29 cellular contexts compared by ENCODE assay signal in the genomic region with DNA sequence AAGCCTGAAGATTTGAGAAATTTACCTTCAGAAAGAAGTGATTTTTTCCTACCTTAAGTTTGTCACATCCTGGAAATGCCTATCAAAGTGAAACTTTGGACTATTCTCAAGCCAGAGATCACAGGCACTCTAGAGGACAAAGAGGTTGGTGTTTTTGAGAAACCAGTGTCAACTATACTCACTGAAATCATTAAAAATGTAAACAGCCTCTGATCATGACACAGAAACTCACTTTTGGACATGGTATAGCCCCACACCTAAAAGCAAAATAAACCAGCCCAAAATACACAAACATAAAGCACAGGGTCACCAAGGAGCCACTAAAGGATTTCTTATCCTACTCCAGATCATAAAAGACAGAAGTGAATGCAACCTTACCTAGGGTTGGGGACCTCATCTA.
"Had no signal": no experiment of that assay in that cellular context is flagged by ENCODE, and none has a peak within 500 bp of the region (broad histone marks: within the 10 kb centered on the region; RNA-seq: fewer than 3 reads in every experiment).

No MANE protein-coding gene starts in this region.

- H3K27ac Mint-ChIP-seq: stimulated activated effector memory CD8-positive, alpha-beta T cell treated with anti-CD3 and anti-CD28 coated beads, Interleukin-12 subunit alpha, Interleukin-12 subunit beta, amount 100 ng/mL, for 72 hours; stimulated activated memory B cell treated with anti-CD40 and anti-IgM and Interleukin-4, amounts not matched to agents 10 μg/mL and 1 μg/mL and 100 μg/mL, for 72 hours; stimulated activated naive B cell treated with anti-CD40 and anti-IgM and Interleukin-4, amounts not matched to agents 10 μg/mL and 1 μg/mL and 100 μg/mL, for 72 hours; stimulated activated naive CD8-positive, alpha-beta T cell treated with anti-CD3 and anti-CD28 coated beads, Interleukin-15, Interleukin-2, amounts not matched to agents 100 ng/mL and 50 ng/mL, for 24 hours; type B pancreatic cell had no signal

- H3K4me3 ChIP-seq: stomach, suprapubic skin, testis, thoracic aorta, thyroid gland, tibial artery, tibial nerve, transverse colon, upper lobe of left lung, upper lobe of right lung, uterus, vagina had no signal

- H3K27me3 ChIP-seq: stomach, suprapubic skin, testis, thyroid gland, tibial artery, tibial nerve, transverse colon, upper lobe of left lung, upper lobe of right lung, uterus, vagina had no signal

- H3K9me3 Mint-ChIP-seq: stimulated activated effector memory CD8-positive, alpha-beta T cell treated with anti-CD3 and anti-CD28 coated beads, Interleukin-12 subunit alpha, Interleukin-12 subunit beta, amount 100 ng/mL, for 72 hours; stimulated activated naive CD8-positive, alpha-beta T cell treated with anti-CD3 and anti-CD28 coated beads, Interleukin-15, amount 100 ng/mL, for 72 hours; stimulated activated naive CD8-positive, alpha-beta T cell treated with anti-CD3 and anti-CD28 coated beads, Interleukin-15, Interleukin-2, amounts not matched to agents 100 ng/mL and 50 ng/mL, for 24 hours; type B pancreatic cell had no signal

- H3K9me3 ChIP-seq: stomach, suprapubic skin, testis, thoracic aorta, thyroid gland, tibial artery, tibial nerve, transverse colon, upper lobe of left lung, upper lobe of right lung, uterus, vagina had no signal

- DNase-seq: stimulated activated CD4-positive, alpha-beta T cell treated with anti-CD3 and anti-CD28 coated beads, Interleukin-2, amount 100 ng/mL, for 48 hours; stimulated activated CD4-positive, alpha-beta T cell treated with anti-CD3 and anti-CD28 coated beads, Interleukin-4, amount 100 ng/mL, for 1 hour; stimulated activated CD4-positive, alpha-beta T cell treated with anti-CD3 and anti-CD28 coated beads, Interleukin-4, amount 100 ng/mL, for 24 hours; stimulated activated CD4-positive, alpha-beta T cell treated with anti-CD3 and anti-CD28 coated beads, Interleukin-4, amount 100 ng/mL, for 4 hours; stimulated activated CD8-positive, alpha-beta memory T cell treated with anti-CD3 and anti-CD28 coated beads, Interleukin-4, amount 100 ng/mL, for 48 hours; stimulated activated naive B cell treated with anti-CD40 and anti-IgM and Interleukin-4, amounts not matched to agents 10 μg/mL and 1 μg/mL and 100 μg/mL, for 72 hours; stimulated activated naive CD4-positive, alpha-beta T cell; stimulated activated naive CD4-positive, alpha-beta T cell treated with Interleukin-2 at 50 U/mL for 16 hours; stimulated activated naive CD8-positive, alpha-beta T cell treated with anti-CD3 and anti-CD28 coated beads, Interleukin-15, amount 100 ng/mL, for 72 hours; stimulated activated naive CD8-positive, alpha-beta T cell treated with anti-CD3 and anti-CD28 coated beads, Interleukin-15, Interleukin-2, amounts not matched to agents 100 U/mL and 50 U/mL, for 24 hours; stomach; substantia nigra; testis; thyroid gland; tibial artery; transverse colon; trophoblast cell; upper lobe of left lung; upper lobe of right lung; uterus had no signal

- FAIRE-seq: urothelium cell line had no signal

- H3K27me3 Mint-ChIP-seq: stimulated activated memory B cell treated with anti-CD40 and anti-IgM and Interleukin-4, amounts not matched to agents 10 μg/mL and 1 μg/mL and 100 μg/mL, for 72 hours; stimulated activated naive B cell treated with anti-CD40 and anti-IgM and Interleukin-4, amounts not matched to agents 10 μg/mL and 1 μg/mL and 100 μg/mL, for 72 hours; stimulated activated naive CD8-positive, alpha-beta T cell treated with anti-CD3 and anti-CD28 coated beads, Interleukin-15, amount 100 ng/mL, for 72 hours; stimulated activated naive CD8-positive, alpha-beta T cell treated with anti-CD3 and anti-CD28 coated beads, Interleukin-15, Interleukin-2, amounts not matched to agents 100 ng/mL and 50 ng/mL, for 24 hours; type B pancreatic cell had no signal

- H3K4me3 Mint-ChIP-seq: stimulated activated effector memory CD8-positive, alpha-beta T cell treated with anti-CD3 and anti-CD28 coated beads, Interleukin-12 subunit alpha, Interleukin-12 subunit beta, amount 100 ng/mL, for 72 hours; stimulated activated memory B cell treated with anti-CD40 and anti-IgM and Interleukin-4, amounts not matched to agents 10 μg/mL and 1 μg/mL and 100 μg/mL, for 72 hours; stimulated activated naive B cell treated with anti-CD40 and anti-IgM and Interleukin-4, amounts not matched to agents 10 μg/mL and 1 μg/mL and 100 μg/mL, for 72 hours; stimulated activated naive CD8-positive, alpha-beta T cell treated with anti-CD3 and anti-CD28 coated beads, Interleukin-15, amount 100 ng/mL, for 72 hours; stimulated activated naive CD8-positive, alpha-beta T cell treated with anti-CD3 and anti-CD28 coated beads, Interleukin-15, Interleukin-2, amounts not matched to agents 100 ng/mL and 50 ng/mL, for 24 hours; type B pancreatic cell had no signal

- H3K27ac ChIP-seq: stomach, suprapubic skin, testis, thoracic aorta, thyroid gland, tibial artery, transverse colon, upper lobe of left lung, upper lobe of right lung, vagina had no signal

- H3K4me1 Mint-ChIP-seq: stimulated activated effector memory CD8-positive, alpha-beta T cell treated with anti-CD3 and anti-CD28 coated beads, Interleukin-12 subunit alpha, Interleukin-12 subunit beta, amount 100 ng/mL, for 72 hours; stimulated activated memory B cell treated with anti-CD40 and anti-IgM and Interleukin-4, amounts not matched to agents 10 μg/mL and 1 μg/mL and 100 μg/mL, for 72 hours; stimulated activated naive B cell treated with anti-CD40 and anti-IgM and Interleukin-4, amounts not matched to agents 10 μg/mL and 1 μg/mL and 100 μg/mL, for 72 hours; stimulated activated naive CD8-positive, alpha-beta T cell treated with anti-CD3 and anti-CD28 coated beads, Interleukin-15, amount 100 ng/mL, for 72 hours had no signal

- H3K4me1 ChIP-seq: stomach, suprapubic skin, testis, thyroid gland, tibial nerve, transverse colon, upper lobe of left lung, upper lobe of right lung, uterus, vagina had no signal

- H3K36me3 ChIP-seq: stomach, suprapubic skin, thoracic aorta, thyroid gland, tibial artery, tibial nerve, transverse colon, upper lobe of left lung, upper lobe of right lung, uterus, vagina had no signal

- H3K36me3 Mint-ChIP-seq: stimulated activated effector memory CD8-positive, alpha-beta T cell treated with anti-CD3 and anti-CD28 coated beads, Interleukin-12 subunit alpha, Interleukin-12 subunit beta, amount 100 ng/mL, for 72 hours; stimulated activated memory B cell treated with anti-CD40 and anti-IgM and Interleukin-4, amounts not matched to agents 10 μg/mL and 1 μg/mL and 100 μg/mL, for 72 hours; type B pancreatic cell had no signal

- ATAC-seq: stimulated activated effector memory CD8-positive, alpha-beta T cell treated with anti-CD3 and anti-CD28 coated beads, Interleukin-12 subunit alpha, Interleukin-12 subunit beta, amount 100 ng/mL, for 72 hours; stimulated activated memory B cell treated with anti-CD40 and anti-IgM and Interleukin-4, amounts not matched to agents 10 μg/mL and 1 μg/mL and 100 μg/mL, for 72 hours; stimulated activated naive B cell treated with anti-CD40 and anti-IgM and Interleukin-4, amounts not matched to agents 10 μg/mL and 1 μg/mL and 100 μg/mL, for 72 hours; stimulated activated naive CD8-positive, alpha-beta T cell treated with anti-CD3 and anti-CD28 coated beads, Interleukin-15, amount 100 ng/mL, for 72 hours; stimulated activated naive CD8-positive, alpha-beta T cell treated with anti-CD3 and anti-CD28 coated beads, Interleukin-15, Interleukin-2, amounts not matched to agents 100 U/mL and 50 U/mL, for 24 hours; upper lobe of right lung had no signal
